ENCODE assay signal across 1 cellular context in genomic region chr20:50146732-50147662, GRCh38.
TF ChIP-seq lines count a peak whose summit lies in the region.

No MANE protein-coding gene starts in this region.

TF ChIP-seq in K562, 482 proteins besides CTCF, POLR2A, EP300 and RAD21 (continued from another document and continues in another):
- peak; percentile 66 for TF ChIP-seq KDM5B (IDR thresholded peaks at IDR 0.05; ENCODE audit: insufficient replicate concordance, low read depth, low read length)
- peak; percentile 33 for TF ChIP-seq RBBP5 (IDR thresholded peaks at IDR 0.05; ENCODE audit: borderline replicate concordance, insufficient read depth, low read length, poor library complexity, severe bottlenecking)
- TF ChIP-seq ZNF184 (CRISPR knock-in tag; IDR thresholded peaks at IDR 0.05): no peak
- TF ChIP-seq ZNF431 (CRISPR knock-in tag; IDR thresholded peaks at IDR 0.05): 0 out of 2 replicates have a peak, but pooled peaks have one; percentile 16
- TF ChIP-seq CREM (IDR thresholded peaks at IDR 0.05; ENCODE audit: low read depth): peak; percentile 50
- no peak for TF ChIP-seq NR2C1 (IDR thresholded peaks at IDR 0.05)
- peak; percentile 41; the same call in 1 of the 2 replicates for TF ChIP-seq NR2C1 (tag; IDR thresholded peaks at IDR 0.05)
- TF ChIP-seq POLR2G (IDR thresholded peaks at IDR 0.05; ENCODE audit: low read depth, low read length): peak; percentile 46
- TF ChIP-seq ZNF318 (IDR thresholded peaks at IDR 0.05; ENCODE audit: borderline replicate concordance in 1 of 2, low read depth in 1 of 2): no peak
- TF ChIP-seq ATF1 (CRISPR knock-in tag; IDR thresholded peaks at IDR 0.05): no peak
- peak; percentile 36; the same call in 1 of the 2 replicates for TF ChIP-seq ATF1 (tag; IDR thresholded peaks at IDR 0.05)
- TF ChIP-seq NFATC3 (IDR thresholded peaks at IDR 0.05): no peak
- TF ChIP-seq SPI1 (IDR thresholded peaks at IDR 0.05; ENCODE audit: borderline replicate concordance, low read depth, low read length): peak; percentile 57; the same call in 1 of the 2 replicates
- TF ChIP-seq TRIM24 (IDR thresholded peaks at IDR 0.05): peak in 1 of 2 experiments; percentile 13; a peak in 1 of 4 replicates
- TF ChIP-seq POLR3A (IDR thresholded peaks at IDR 0.05; ENCODE audit: borderline replicate concordance, extremely low read depth, insufficient read depth, insufficient read length): no peak
- peak; percentile 44; the same call in 1 of the 2 replicates for TF ChIP-seq ATF4 (CRISPR knock-in tag; IDR thresholded peaks at IDR 0.05)
- TF ChIP-seq VEZF1 (CRISPR knock-in tag; IDR thresholded peaks at IDR 0.05): peak; percentile 27; the same call in 1 of the 2 replicates
- TF ChIP-seq CREB3 (tag; conservative IDR thresholded peaks at IDR 0.05; ENCODE audit: low read depth): peak; percentile 53; the same call in 1 of the 2 replicates
- no peak for TF ChIP-seq ATF7 (IDR thresholded peaks at IDR 0.05)
- no peak for TF ChIP-seq NR3C1 (CRISPR knock-in tag; IDR thresholded peaks at IDR 0.05)
- peak; percentile 25 for TF ChIP-seq PRDM10 (IDR thresholded peaks at IDR 0.05; ENCODE audit: partially characterized antibody)
- no peak for TF ChIP-seq ZNF699 (CRISPR knock-in tag; IDR thresholded peaks at IDR 0.05; ENCODE audit: insufficient replicate concordance)
- TF ChIP-seq ESRRA (IDR thresholded peaks at IDR 0.05; ENCODE audit: borderline replicate concordance, low read depth): 0 out of 2 replicates have a peak, but pooled peaks have one; percentile 36
- no peak for TF ChIP-seq LEF1 (IDR thresholded peaks at IDR 0.05)
- TF ChIP-seq THRA (IDR thresholded peaks at IDR 0.05): no peak
- no peak for TF ChIP-seq MCM7 (IDR thresholded peaks at IDR 0.05)
- TF ChIP-seq EP400 (IDR thresholded peaks at IDR 0.05): peak; percentile 51; the same call in 1 of the 2 replicates
- peak; percentile 71 for TF ChIP-seq ETV1 (tag; conservative IDR thresholded peaks at IDR 0.05; ENCODE audit: low read depth)
- peak; percentile 48 to 88 (median 73) for TF ChIP-seq YY1 (IDR thresholded peaks at IDR 0.05; ENCODE audit: borderline replicate concordance in 1 of 3, control insufficient read depth in 1 of 3, extremely low read depth in 1 of 3, insufficient read depth in 3 of 3, insufficient read length in 1 of 3, insufficient replicate concordance in 2 of 3, low read depth in 1 of 3, low read length in 2 of 3)
- TF ChIP-seq MAX (CRISPR knock-in tag; IDR thresholded peaks at IDR 0.05): peak; percentile 86
- TF ChIP-seq EZH2 (IDR thresholded peaks at IDR 0.05; ENCODE audit: borderline replicate concordance, low read depth, low read length): no peak
- no peak for TF ChIP-seq NR4A1 (CRISPR knock-in tag; IDR thresholded peaks at IDR 0.05)
- peak; percentile 44; the same call in 1 of the 2 replicates for TF ChIP-seq NR4A1 (tag; IDR thresholded peaks at IDR 0.05)
- peak; percentile 44; the same call in 1 of the 2 replicates for TF ChIP-seq ZNF311 (CRISPR knock-in tag; IDR thresholded peaks at IDR 0.05)
- no peak for TF ChIP-seq TFAM (CRISPR knock-in tag; conservative IDR thresholded peaks at IDR 0.05)
- no peak for TF ChIP-seq ETV6 (IDR thresholded peaks at IDR 0.05; ENCODE audit: borderline replicate concordance in 1 of 2, low read depth in 2 of 2, low read length in 1 of 2)
- no peak for TF ChIP-seq ETV6 (CRISPR knock-in tag; IDR thresholded peaks at IDR 0.05; ENCODE audit: borderline replicate concordance)
- no peak for TF ChIP-seq BCLAF1 (IDR thresholded peaks at IDR 0.05; ENCODE audit: borderline replicate concordance in 1 of 2, control insufficient read depth in 1 of 2, low read depth in 2 of 2, low read length in 1 of 2)
- peak; percentile 84 for TF ChIP-seq PKNOX1 (IDR thresholded peaks at IDR 0.05)
